ENCODE assay signal across 8 cellular contexts in the genomic region with DNA sequence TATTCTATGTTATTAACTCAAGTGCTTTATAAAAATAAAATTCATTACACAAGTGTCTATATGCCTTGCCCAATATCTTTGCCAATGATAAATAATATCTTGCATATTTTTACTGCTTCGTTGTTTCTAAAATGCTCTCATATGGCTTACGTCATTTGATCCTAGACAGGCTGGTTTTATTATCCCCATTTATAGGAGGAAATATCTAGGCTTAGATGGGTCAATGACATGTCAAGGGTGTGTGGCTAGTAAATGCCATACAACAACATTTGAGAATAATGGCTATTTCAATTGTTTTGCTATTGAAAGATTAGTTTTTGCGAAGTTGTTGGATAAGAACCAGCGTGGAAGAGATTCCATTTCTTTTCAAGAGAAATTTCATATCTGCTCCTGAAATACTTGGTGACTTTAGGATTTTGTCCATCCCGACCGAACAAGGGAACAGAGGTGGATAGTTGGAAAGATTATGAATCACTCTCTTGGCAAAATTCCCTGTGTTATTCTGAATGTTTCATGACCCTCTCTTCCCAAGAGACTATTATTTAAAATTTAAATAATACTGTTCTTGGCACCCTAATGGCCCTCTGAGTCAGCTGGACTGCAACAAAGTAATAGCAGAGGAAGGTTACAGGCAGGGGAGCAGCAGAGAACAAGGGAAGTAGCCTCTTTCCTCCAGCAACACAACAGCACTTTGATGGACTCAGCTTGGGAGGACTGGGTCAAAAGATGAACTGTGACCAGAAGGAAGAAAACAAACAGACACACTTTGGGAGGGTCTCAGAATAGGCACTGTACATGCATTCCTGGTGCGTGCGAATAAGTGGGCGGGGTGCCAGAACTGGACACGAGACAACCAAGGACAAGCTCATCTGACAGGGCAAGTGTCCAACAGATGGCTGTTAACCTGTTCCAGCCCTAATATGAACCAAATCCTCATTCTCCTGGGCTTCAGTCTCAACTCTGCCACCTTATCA.
DNase-seq lines count a peak whose midpoint lies in the region; ATAC-seq, FAIRE-seq and TF ChIP-seq lines count a peak whose summit lies in the region.

No MANE protein-coding gene starts in this region.

- H3K27me3 ChIP-seq in adrenal gland (no peaks in the 10 kb centered on the region), heart right ventricle (no peaks in the 10 kb centered on the region), gastrocnemius medialis (no peaks in the 10 kb centered on the region), mesendoderm (ENCODE audit: insufficient read depth, low read length, poor library complexity) (no peaks in the 10 kb centered on the region)

- H3K23ac ChIP-seq in mesendoderm (ENCODE audit: low read length), result no peak overlapping the region

- no peak overlapping the region for H3K4ac ChIP-seq in mesendoderm (ENCODE audit: low read depth, low read length)

- in situ Hi-C loops in gastrocnemius medialis (cut with MboI; ENCODE audit: low sequenced_read_pairs in 4 of 4) (no loop called here), GM13976 (cut with MboI; ENCODE audit: low sequenced_read_pairs, unreplicated experiment) (no loop called here)

- 15 to 29% (median 19%) methylated on average over 10 of the region's 10 CpGs for WGBS in adrenal gland, 4 donors
- 39 to 44% methylated on average over 10 of the region's 10 CpGs for WGBS in heart right ventricle, 2 donors
- no CpG with 5 or more reads among the region's 10 CpGs for whole genome bisulfite sequencing in mesendoderm (ENCODE audit: extremely low coverage, insufficient coverage, low lambda C conversion rate)

- H3K79me1 ChIP-seq in mesendoderm (ENCODE audit: low read length), result no peaks in the 10 kb centered on the region

- no peak overlapping the region for H4K5ac ChIP-seq in mesendoderm (ENCODE audit: low read length)

- H3K4me3 ChIP-seq in adrenal gland, result no peak overlapping the region
- no peak overlapping the region for H3K4me3 ChIP-seq in heart right ventricle
- H3K4me3 ChIP-seq in gastrocnemius medialis, result no peak overlapping the region
- no peak overlapping the region for H3K4me3 ChIP-seq in mesendoderm (ENCODE audit: low read length)

- no peak overlapping the region for H3K4me2 ChIP-seq in mesendoderm (ENCODE audit: low read length)

- intact Hi-C loops in adrenal gland (cut with DNase I) (no loop called here), heart right ventricle (cut with DNase I) (no loop called here), gastrocnemius medialis (cut with DNase I; ENCODE audit: low total_unique reads) (no loop called here)

- TF ChIP-seq POLR2A in GM12892 (IDR thresholded peaks at IDR 0.05; ENCODE audit: low read depth, low read length) (no peak), adrenal gland (IDR thresholded peaks at IDR 0.05) (peak in 1 of 2 donors; percentile 31), gastrocnemius medialis (IDR thresholded peaks at IDR 0.05) (no peak)

- no peak overlapping the region for H3K18ac ChIP-seq in mesendoderm (ENCODE audit: low read length)

- H3K4me1 ChIP-seq in adrenal gland (replicated peaks in 1 of 2) (peaks cover 19 to 35% of the 10 kb centered on the region in 2 donors), heart right ventricle (peaks cover 8 to 61% (median 30%) of the 10 kb centered on the region in 9 donors), gastrocnemius medialis (peaks cover 27% of the 10 kb centered on the region in 2 donors), mesendoderm (ENCODE audit: control insufficient read depth, low read depth, low read length) (peaks cover 5% of the 10 kb centered on the region)

- H3K9me3 ChIP-seq in adrenal gland (replicated peaks in 1 of 3) (no peaks in the 10 kb centered on the region), heart right ventricle (no peaks in the 10 kb centered on the region), gastrocnemius medialis (no peaks in the 10 kb centered on the region)

- peak; percentile 61 for FAIRE-seq in GM12892 (lab: Jason Lieb, UNC)

- TF ChIP-seq CTCF in adrenal gland (IDR thresholded peaks at IDR 0.05) (no peak), heart right ventricle (IDR thresholded peaks at IDR 0.05) (no peak), gastrocnemius medialis (IDR thresholded peaks at IDR 0.05 in 4 of 5, conservative IDR thresholded peaks at IDR 0.05 in 1 of 5) (no peak), GM13976 (IDR thresholded peaks at IDR 0.05; ENCODE audit: borderline replicate concordance, control extremely low read depth, extremely low read depth, insufficient read depth, missing control alignments) (no peak)

- H2AK5ac ChIP-seq in mesendoderm (ENCODE audit: low read length), result no peak overlapping the region

- H2BK120ac ChIP-seq in mesendoderm (ENCODE audit: low read depth, low read length), result no peak overlapping the region

- no peak overlapping the region for H3K9ac ChIP-seq in mesendoderm (ENCODE audit: low read length)

- DNase-seq in GM12892 (ENCODE audit: insufficient read length) (no peak), adrenal gland (peak; percentile 79 to 96 (median 91)), heart right ventricle (peak; percentile 61 to 65), gastrocnemius medialis (peak; percentile 50 to 55), NCI-H1436 treated with DMSO at 0.1 percent for 48 hours (lab: John Stamatoyannopoulos, UW) (no peak), mesendoderm (no peak), GM13976 (ENCODE audit: low spot score) (no peak)
- DNase-seq in effector CD4-positive, alpha-beta T cell, result no peak

- H3K27ac ChIP-seq in adrenal gland (peak overlapping the region; percentile 28 to 89 (median 73)), heart right ventricle (peak overlapping the region in 6 of 10 donors; percentile 12 to 41 (median 36)), gastrocnemius medialis (peak overlapping the region; percentile 34 to 61 (median 46)), mesendoderm (ENCODE audit: low read depth, low read length) (no peak overlapping the region)

- no peaks in the 10 kb centered on the region for H3K79me2 ChIP-seq in mesendoderm (ENCODE audit: control insufficient read depth, insufficient read depth, low read length)

- H4K8ac ChIP-seq in mesendoderm (ENCODE audit: low read depth, low read length), result no peak overlapping the region

- H3K36me3 ChIP-seq in adrenal gland (replicated peaks in 1 of 2), result no peaks in the 10 kb centered on the region
- no peaks in the 10 kb centered on the region for H3K36me3 ChIP-seq in heart right ventricle
- no peaks in the 10 kb centered on the region for H3K36me3 ChIP-seq in gastrocnemius medialis
- H3K36me3 ChIP-seq in mesendoderm (ENCODE audit: control insufficient read depth, insufficient read depth, low read length), result no peaks in the 10 kb centered on the region

- H2BK15ac ChIP-seq in mesendoderm (replicated peaks; ENCODE audit: low read depth), result no peak overlapping the region

- H2BK5ac ChIP-seq in mesendoderm (ENCODE audit: low read length), result no peak overlapping the region

- no peak overlapping the region for H3K56ac ChIP-seq in mesendoderm (ENCODE audit: low read length)

- ATAC-seq in heart right ventricle (peak; percentile 49 to 94 (median 86)), gastrocnemius medialis (peak; percentile 82 to 83)

Comparison
In these comparisons a context has a peak if more than half of its experiments do, and no peak if none do; other contexts are left out.
1. DNase-seq: peak in adrenal gland (7 of 7), heart right ventricle (2 of 2) and gastrocnemius medialis (2 of 2); none in GM12892 (single experiment), NCI-H1436 treated with DMSO at 0.1 percent for 48 hours (single experiment), mesendoderm (single experiment), effector CD4-positive, alpha-beta T cell (single experiment) and GM13976 (single experiment).